1 cellular context compared by ENCODE assay signal in genomic region chr7:100874577-100875355, GRCh38.
TF ChIP-seq lines count a peak whose summit lies in the region.

Gene SRRT (plus strand): TSS chr7:100875103. CDS start chr7:100875591, 488 bp downstream.

TF ChIP-seq in HepG2, 621 proteins besides CTCF, POLR2A, EP300 and RAD21 (continued from another document):
- TF ChIP-seq ZBTB43 (CRISPR knock-in tag; conservative IDR thresholded peaks at IDR 0.05): 0 out of 2 replicates have a peak, but pooled peaks have one; percentile 52
- TF ChIP-seq KLF15 (CRISPR knock-in tag; IDR thresholded peaks at IDR 0.05; ENCODE audit: borderline replicate concordance): no peak
- TF ChIP-seq CCDC6 (CRISPR knock-in tag; IDR thresholded peaks at IDR 0.05): peak; percentile 80; the same call in 1 of the 2 replicates
- TF ChIP-seq, protein P1, sequence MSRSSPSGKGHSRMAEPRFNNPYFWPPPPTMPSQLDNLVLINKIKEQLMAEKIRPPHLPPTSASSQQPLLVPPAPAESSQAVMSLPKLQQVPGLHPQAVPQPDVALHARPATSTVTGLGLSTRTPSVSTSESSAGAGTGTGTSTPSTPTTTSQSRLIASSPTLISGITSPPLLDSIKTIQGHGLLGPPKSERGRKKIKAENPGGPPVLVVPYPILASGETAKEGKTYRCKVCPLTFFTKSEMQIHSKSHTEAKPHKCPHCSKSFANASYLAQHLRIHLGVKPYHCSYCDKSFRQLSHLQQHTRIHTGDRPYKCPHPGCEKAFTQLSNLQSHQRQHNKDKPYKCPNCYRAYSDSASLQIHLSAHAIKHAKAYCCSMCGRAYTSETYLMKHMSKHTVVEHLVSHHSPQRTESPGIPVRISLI (CRISPR knock-in tag; IDR thresholded peaks at IDR 0.05; ENCODE audit: borderline replicate concordance): no peak
- TF ChIP-seq PAXIP1 (CRISPR knock-in tag; conservative IDR thresholded peaks at IDR 0.05): peak; percentile 74
- TF ChIP-seq NONO (IDR thresholded peaks at IDR 0.05): no peak
- TF ChIP-seq NONO (CRISPR knock-in tag; conservative IDR thresholded peaks at IDR 0.05): peak; percentile 92
- no peak for TF ChIP-seq ZNF326 (CRISPR knock-in tag; IDR thresholded peaks at IDR 0.05; ENCODE audit: borderline replicate concordance)
- TF ChIP-seq SNAPC2 (CRISPR knock-in tag; IDR thresholded peaks at IDR 0.05): peak; percentile 95
- TF ChIP-seq ZNF709 (CRISPR knock-in tag; IDR thresholded peaks at IDR 0.05): peak; percentile 47; the same call in 1 of the 2 replicates
- peak; percentile 46 for TF ChIP-seq AGO2 (optimal IDR thresholded peaks at IDR 0.05; ENCODE audit: low read depth, low read length)
- TF ChIP-seq ZMYM4 (CRISPR knock-in tag; IDR thresholded peaks at IDR 0.05): peak; percentile 98
